ENCODE assay signal across 15 cellular contexts in genomic region chr17:44375196-44376017, GRCh38. TPM values are rescaled to one million over a fixed set of nuclear protein-coding genes. Genes with fewer than 3 reads are reported as not detected.
DNase-seq lines count a peak whose midpoint lies in the region; ATAC-seq, FAIRE-seq and TF ChIP-seq lines count a peak whose summit lies in the region.
"Had no signal": no experiment of that assay in that cellular context is flagged by ENCODE, and none has a peak within 500 bp of the region (broad histone marks: within the 10 kb centered on the region; RNA-seq: fewer than 3 reads in every experiment).

No MANE protein-coding gene starts in this region.

- H3K9me3 ChIP-seq in HEK293 (ENCODE audit: control insufficient read depth, insufficient read depth, low read depth, low read length) = no peaks in the 10 kb centered on the region
- H3K9me3 ChIP-seq in endothelial cell of umbilical vein (replicated peaks; ENCODE audit: control insufficient read depth, insufficient read depth, low read length) = no peaks in the 10 kb centered on the region
- H3K9me3 ChIP-seq: ascending aorta, stomach had no signal

- no peaks in the 10 kb centered on the region for H3K9me1 ChIP-seq in endothelial cell of umbilical vein (replicated peaks; ENCODE audit: control insufficient read depth, extremely low read depth, insufficient read depth, low read length)

- no peaks in the 10 kb centered on the region for H3K27me3 ChIP-seq in endothelial cell of umbilical vein (ENCODE audit: control insufficient read depth in 2 of 2, insufficient read depth in 2 of 2, low read length in 2 of 2)
- H3K27me3 ChIP-seq: ascending aorta had no signal

- no peak overlapping the region for H3K4me2 ChIP-seq in endothelial cell of umbilical vein (ENCODE audit: insufficient read depth, low read length)

- no peak for TF ChIP-seq CTCF in HEK293 (tag by site-specific recombination; IDR thresholded peaks at IDR 0.05)
- no peak for TF ChIP-seq CTCF in endothelial cell of umbilical vein (IDR thresholded peaks at IDR 0.05; ENCODE audit: extremely low read depth in 1 of 2, insufficient read depth in 1 of 2, low read depth in 1 of 2, low read length in 2 of 2)

- no peaks in the 10 kb centered on the region for H3K36me3 ChIP-seq in HEK293 (ENCODE audit: control insufficient read depth in 2 of 2, insufficient read depth in 1 of 2, low read length in 2 of 2)
- no peaks in the 10 kb centered on the region for H3K36me3 ChIP-seq in endothelial cell of umbilical vein (ENCODE audit: control insufficient read depth in 2 of 2, extremely low read depth in 1 of 2, insufficient read depth in 2 of 2, low read length in 2 of 2)
- H3K36me3 ChIP-seq: ascending aorta, stomach had no signal

- CTCF ChIA-PET in HEK293 (lab: Yijun Ruan, JAX) (interaction anchor here (0.6 to 2.3 kb wide), 11 partner anchors 8 to 622 kb away, joined by 3 to 19 read pairs (median 4); partner anchors contain the start of gene FAM171A2), endothelial cell of umbilical vein (lab: Charles Lee) (interaction anchor here (0.7 to 2.9 kb wide), 11 partner anchors 9 to 148 kb away, joined by 3 to 16 read pairs (median 4); partner anchors contain the start of gene FAM171A2)

- intact Hi-C loops in endothelial cell of umbilical vein (cut with micrococcal nuclease) = no loop called here
- intact Hi-C loops in left colon (cut with DNase I, micrococcal nuclease) = no loop called here

- no peak for TF ChIP-seq POLR2A in endothelial cell of umbilical vein (IDR thresholded peaks at IDR 0.05; ENCODE audit: low read depth, low read length)

- H3K27ac ChIP-seq in HEK293 (ENCODE audit: extremely low read depth, low read depth, low read length) (no peak overlapping the region), endothelial cell of umbilical vein (ENCODE audit: insufficient read depth, low read depth, low read length) (no peak overlapping the region)
- H3K27ac ChIP-seq: ascending aorta, stomach had no signal

- DNase-seq in 8988T = peak; percentile 6
- no peak for DNase-seq in endothelial cell of umbilical vein (ENCODE audit: low read depth, low spot score)
- DNase-seq in left colon = no peak
- no peak for DNase-seq in GDM1 (lab: John Stamatoyannopoulos, UW)
- DNase-seq in COLO668 (lab: John Stamatoyannopoulos, UW; ENCODE audit: unreplicated experiment) = no peak
- DNase-seq: MV-4-11, NCI-H2029 treated with DMSO at 0.1 percent for 48 hours, NCI-H510A treated with DMSO at 0.1 percent for 48 hours, SIG-M5, stomach had no signal

- H3K4me1 ChIP-seq in HEK293 (ENCODE audit: control insufficient read depth, insufficient read depth, low read length) (no peaks in the 10 kb centered on the region), endothelial cell of umbilical vein (ENCODE audit: control insufficient read depth, extremely low read depth, insufficient read depth, low read length) (no peaks in the 10 kb centered on the region)
- H3K4me1 ChIP-seq: ascending aorta had no signal

- no peaks in the 10 kb centered on the region for H4K20me1 ChIP-seq in endothelial cell of umbilical vein (replicated peaks; ENCODE audit: control insufficient read depth, extremely low read depth, insufficient read depth, low read length)

- H3K4me3 ChIP-seq in HEK293 (ENCODE audit: low read depth, low read length) = no peak overlapping the region
- H3K4me3 ChIP-seq in endothelial cell of umbilical vein (replicated peaks in 1 of 3; ENCODE audit: insufficient read depth in 1 of 3, low read depth in 1 of 3, low read length in 3 of 3) = no peak overlapping the region
- H3K4me3 ChIP-seq: ascending aorta had no signal

- FAIRE-seq in endothelial cell of umbilical vein (lab: Jason Lieb, UNC) = peak; percentile 26
- FAIRE-seq: A204.1 had no signal

- no peaks in the 10 kb centered on the region for H3K79me2 ChIP-seq in endothelial cell of umbilical vein (ENCODE audit: control insufficient read depth, insufficient read depth, low read length)

- POLR2A ChIA-PET in HEK293 (lab: Yijun Ruan, JAX) = interaction anchor here (1.1 kb wide), 1 partner anchor 189 kb away, joined by 8 read pairs; the partner anchor contains the start of gene TMUB2
- POLR2A ChIA-PET in endothelial cell of umbilical vein (lab: Charles Lee) = no interaction called here

- ATAC-seq in left colon (peak; percentile 21), HG03439 (IDR thresholded peaks at IDR 0.05; ENCODE audit: unreplicated experiment) (no peak), GM21360 (IDR thresholded peaks at IDR 0.05; ENCODE audit: unreplicated experiment) (no peak)

- peak overlapping the region; percentile 18 for H2AFZ ChIP-seq in endothelial cell of umbilical vein (ENCODE audit: low read depth, low read length)

- dilution Hi-C loops in endothelial cell of umbilical vein (cut with MboI; ENCODE audit: extremely low pct_ligation_motif_present, low sequenced_read_pairs) = no loop called here

- no TSS peak for BruUV-seq in endothelial cell of umbilical vein (replicated peaks; lab: Mats Ljungman, UMichigan)

- no peak overlapping the region for H3K9ac ChIP-seq in endothelial cell of umbilical vein (replicated peaks; ENCODE audit: extremely low read depth, insufficient read depth, low read length)

TF ChIP-seq in HEK293, 187 proteins besides CTCF, POLR2A, EP300 and RAD21 (continues in another document):
- no peak for TF ChIP-seq ZSCAN18 (tag by site-specific recombination; IDR thresholded peaks at IDR 0.05)

TF ChIP-seq in endothelial cell of umbilical vein, 7 proteins besides CTCF, POLR2A, EP300 and RAD21:
- TF ChIP-seq POLR2AphosphoS5 (IDR thresholded peaks at IDR 0.05; ENCODE audit: insufficient read depth, low read depth, low read length) (no peak), EZH2 (IDR thresholded peaks at IDR 0.05; ENCODE audit: borderline replicate concordance, low read depth, low read length, severe bottlenecking) (no peak), JUN (IDR thresholded peaks at IDR 0.05; ENCODE audit: borderline replicate concordance, insufficient read depth, insufficient read length, low read depth) (no peak), MYC (IDR thresholded peaks at IDR 0.05; ENCODE audit: low read depth, low read length) (no peak), GATA2 (IDR thresholded peaks at IDR 0.05; ENCODE audit: insufficient read depth, insufficient read length, low read depth, low read length) (no peak), FOS (IDR thresholded peaks at IDR 0.05; ENCODE audit: borderline replicate concordance, insufficient read depth, low read length) (no peak)
- TF ChIP-seq, protein P1, sequence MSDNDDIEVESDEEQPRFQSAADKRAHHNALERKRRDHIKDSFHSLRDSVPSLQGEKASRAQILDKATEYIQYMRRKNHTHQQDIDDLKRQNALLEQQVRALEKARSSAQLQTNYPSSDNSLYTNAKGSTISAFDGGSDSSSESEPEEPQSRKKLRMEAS (IDR thresholded peaks at IDR 0.05; ENCODE audit: insufficient read depth, insufficient read length) = no peak
TF ChIP-seq in endothelial cell of umbilical vein: peak in this region for 0.

RNA-seq across cellular contexts. Expression of gene FAM171A2, which starts 11.8 kb away (rescaled TPM):
- total RNA-seq in endothelial cell of umbilical vein (12.0 and 13.4 TPM in 2 replicates), left colon (under 1 TPM; 0.24 to 0.67 TPM)
- 11.3 and 13.0 TPM in 2 replicates for polyA plus RNA-seq in endothelial cell of umbilical vein
- polyA plus RNA-seq in endothelial cell of umbilical vein (2011; cell fraction: cytosol; rRNA removed) = 4.2 and 6.5 TPM in 2 replicates
- polyA plus RNA-seq in endothelial cell of umbilical vein (2011; cell fraction: nucleus; rRNA removed) = 4.1 and 5.6 TPM in 2 replicates
- polyA plus RNA-seq in endothelial cell of umbilical vein (2012) = 6.2 and 13.0 TPM in 2 replicates
- 6.0 and 6.4 TPM in 2 replicates for polyA minus RNA-seq in endothelial cell of umbilical vein
- polyA minus RNA-seq in endothelial cell of umbilical vein (2011; cell fraction: cytosol; rRNA and poly(A)+ RNA removed) = 2.3 TPM
- polyA minus RNA-seq in endothelial cell of umbilical vein (2011; cell fraction: nucleus; rRNA and poly(A)+ RNA removed) = 2.4 and 2.5 TPM in 2 replicates

RNA-seq across cellular contexts. Expression of gene ITGA2B, which starts 14.0 kb away (rescaled TPM):
- 0.48 and 0.82 TPM in 2 replicates for total RNA-seq in endothelial cell of umbilical vein
- 0.26 and 0.29 TPM in 2 replicates for polyA plus RNA-seq in endothelial cell of umbilical vein
- 0.06 and 0.10 TPM in 2 replicates for polyA plus RNA-seq in endothelial cell of umbilical vein (2011; cell fraction: cytosol; rRNA removed)
- 1.4 and 2.1 TPM in 2 replicates for polyA plus RNA-seq in endothelial cell of umbilical vein (2011; cell fraction: nucleus; rRNA removed)
- polyA plus RNA-seq in endothelial cell of umbilical vein (2012) = 0.16 and 0.65 TPM in 2 replicates
- polyA minus RNA-seq in endothelial cell of umbilical vein = 0.74 and 1.1 TPM in 2 replicates
- polyA minus RNA-seq in endothelial cell of umbilical vein (2011; cell fraction: cytosol; rRNA and poly(A)+ RNA removed) = not detected
- 0.72 and 1.8 TPM in 2 replicates for polyA minus RNA-seq in endothelial cell of umbilical vein (2011; cell fraction: nucleus; rRNA and poly(A)+ RNA removed)
- under 1 TPM; 0.37 to 0.39 TPM for total RNA-seq in left colon
- total RNA-seq: ascending aorta had no signal

RNA-seq across cellular contexts. Expression of gene GRN, which starts 30.3 kb away (rescaled TPM):
- 343 and 346 TPM in 2 replicates for total RNA-seq in endothelial cell of umbilical vein
- 1,034 and 1,362 TPM in 2 replicates for polyA plus RNA-seq in endothelial cell of umbilical vein
- 522 and 689 TPM in 2 replicates for polyA plus RNA-seq in endothelial cell of umbilical vein (2011; cell fraction: cytosol; rRNA removed)
- 299 and 488 TPM in 2 replicates for polyA plus RNA-seq in endothelial cell of umbilical vein (2011; cell fraction: nucleus; rRNA removed)
- 360 and 523 TPM in 2 replicates for polyA plus RNA-seq in endothelial cell of umbilical vein (2012)
- 224 and 227 TPM in 2 replicates for polyA minus RNA-seq in endothelial cell of umbilical vein
- polyA minus RNA-seq in endothelial cell of umbilical vein (2011; cell fraction: cytosol; rRNA and poly(A)+ RNA removed) = 108 TPM
- 73.6 and 104 TPM in 2 replicates for polyA minus RNA-seq in endothelial cell of umbilical vein (2011; cell fraction: nucleus; rRNA and poly(A)+ RNA removed)
- 100 to 1,000 TPM; 439 to 572 TPM for total RNA-seq in left colon

RNA-seq across cellular contexts. Expression of gene SLC25A39, which starts 50.8 kb away (rescaled TPM):
- total RNA-seq in endothelial cell of umbilical vein = 88.5 and 97.9 TPM in 2 replicates
- polyA plus RNA-seq in endothelial cell of umbilical vein = 151 and 159 TPM in 2 replicates
- polyA plus RNA-seq in endothelial cell of umbilical vein (2011; cell fraction: cytosol; rRNA removed) = 98.9 and 109 TPM in 2 replicates
- 182 and 199 TPM in 2 replicates for polyA plus RNA-seq in endothelial cell of umbilical vein (2011; cell fraction: nucleus; rRNA removed)
- polyA plus RNA-seq in endothelial cell of umbilical vein (2012) = 90.1 and 131 TPM in 2 replicates
- polyA minus RNA-seq in endothelial cell of umbilical vein = 39.2 and 63.7 TPM in 2 replicates
- polyA minus RNA-seq in endothelial cell of umbilical vein (2011; cell fraction: cytosol; rRNA and poly(A)+ RNA removed) = 91.0 TPM
- polyA minus RNA-seq in endothelial cell of umbilical vein (2011; cell fraction: nucleus; rRNA and poly(A)+ RNA removed) = 32.5 and 42.3 TPM in 2 replicates
- 100 to 1,000 TPM; 137 to 148 TPM for total RNA-seq in left colon
